In genomic region chr3:141368062-141368924, GRCh38 we compare ENCODE assay signal across 1 cellular context.
A peak's percentile ranks its signal among the peaks of the same experiment; 100 is the strongest.
TF ChIP-seq lines count a peak whose summit lies in the region.

Gene ZBTB38 (plus strand): TSS chr3:141368504. CDS start chr3:141442389, 73,885 bp downstream.

TF ChIP-seq in HepG2, 621 proteins besides CTCF, POLR2A, EP300 and RAD21 (continued from another document and continues in another):
- TF ChIP-seq, protein P1, sequence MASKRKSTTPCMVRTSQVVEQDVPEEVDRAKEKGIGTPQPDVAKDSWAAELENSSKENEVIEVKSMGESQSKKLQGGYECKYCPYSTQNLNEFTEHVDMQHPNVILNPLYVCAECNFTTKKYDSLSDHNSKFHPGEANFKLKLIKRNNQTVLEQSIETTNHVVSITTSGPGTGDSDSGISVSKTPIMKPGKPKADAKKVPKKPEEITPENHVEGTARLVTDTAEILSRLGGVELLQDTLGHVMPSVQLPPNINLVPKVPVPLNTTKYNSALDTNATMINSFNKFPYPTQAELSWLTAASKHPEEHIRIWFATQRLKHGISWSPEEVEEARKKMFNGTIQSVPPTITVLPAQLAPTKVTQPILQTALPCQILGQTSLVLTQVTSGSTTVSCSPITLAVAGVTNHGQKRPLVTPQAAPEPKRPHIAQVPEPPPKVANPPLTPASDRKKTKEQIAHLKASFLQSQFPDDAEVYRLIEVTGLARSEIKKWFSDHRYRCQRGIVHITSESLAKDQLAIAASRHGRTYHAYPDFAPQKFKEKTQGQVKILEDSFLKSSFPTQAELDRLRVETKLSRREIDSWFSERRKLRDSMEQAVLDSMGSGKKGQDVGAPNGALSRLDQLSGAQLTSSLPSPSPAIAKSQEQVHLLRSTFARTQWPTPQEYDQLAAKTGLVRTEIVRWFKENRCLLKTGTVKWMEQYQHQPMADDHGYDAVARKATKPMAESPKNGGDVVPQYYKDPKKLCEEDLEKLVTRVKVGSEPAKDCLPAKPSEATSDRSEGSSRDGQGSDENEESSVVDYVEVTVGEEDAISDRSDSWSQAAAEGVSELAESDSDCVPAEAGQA (IDR thresholded peaks at IDR 0.05; ENCODE audit: low read depth) = peak; percentile 54
- TF ChIP-seq, protein P1 (CRISPR knock-in tag; IDR thresholded peaks at IDR 0.05; ENCODE audit: borderline replicate concordance) = no peak; the same call in 1 of the 2 replicates
- TF ChIP-seq PITX1 (CRISPR knock-in tag; IDR thresholded peaks at IDR 0.05) (no peak), ZBTB1 (CRISPR knock-in tag; IDR thresholded peaks at IDR 0.05; ENCODE audit: borderline replicate concordance) (no peak), EHMT2 (IDR thresholded peaks at IDR 0.05; ENCODE audit: borderline replicate concordance, low read depth, low read length) (no peak; the same call in 1 of the 2 replicates), ZNF333 (CRISPR knock-in tag; IDR thresholded peaks at IDR 0.05; ENCODE audit: borderline replicate concordance) (peak; percentile 32; the same call in 1 of the 2 replicates), ATRX (CRISPR knock-in tag; IDR thresholded peaks at IDR 0.05; ENCODE audit: borderline replicate concordance) (no peak), ADNP (CRISPR knock-in tag; IDR thresholded peaks at IDR 0.05) (no peak), TP53 (CRISPR knock-in tag; conservative IDR thresholded peaks at IDR 0.05) (0 out of 2 replicates have a peak, but pooled peaks have one; percentile 63), ARNT (IDR thresholded peaks at IDR 0.05) (no peak), ARHGAP35 (CRISPR knock-in tag; IDR thresholded peaks at IDR 0.05; ENCODE audit: borderline replicate concordance) (peak; percentile 70; the same call in 1 of the 2 replicates), ZBTB20 (CRISPR knock-in tag; IDR thresholded peaks at IDR 0.05; ENCODE audit: borderline replicate concordance, low read depth) (no peak; the same call in 1 of the 2 replicates), TEF (CRISPR knock-in tag; IDR thresholded peaks at IDR 0.05) (0 out of 2 replicates have a peak, but pooled peaks have one; percentile 32), TOE1 (CRISPR knock-in tag; IDR thresholded peaks at IDR 0.05) (peak; percentile 38; the same call in 1 of the 2 replicates), PLSCR1 (CRISPR knock-in tag; IDR thresholded peaks at IDR 0.05; ENCODE audit: borderline replicate concordance) (no peak), ZNF891 (CRISPR knock-in tag; IDR thresholded peaks at IDR 0.05) (peak; percentile 96), ZIK1 (CRISPR knock-in tag; IDR thresholded peaks at IDR 0.05; ENCODE audit: borderline replicate concordance, low read depth) (0 out of 2 replicates have a peak, but pooled peaks have one; percentile 53), HMGXB3 (CRISPR knock-in tag; IDR thresholded peaks at IDR 0.05; ENCODE audit: borderline replicate concordance) (peak; percentile 71; the same call in 1 of the 2 replicates), ZNF724P (CRISPR knock-in tag; IDR thresholded peaks at IDR 0.05; ENCODE audit: borderline replicate concordance) (no peak), ZNF543 (CRISPR knock-in tag; IDR thresholded peaks at IDR 0.05) (peak; percentile 72), BCL6 (CRISPR knock-in tag; IDR thresholded peaks at IDR 0.05) (peak; percentile 86), NR2F1 (CRISPR knock-in tag; IDR thresholded peaks at IDR 0.05) (0 out of 4 replicates have a peak, but pooled peaks of 1 of the 2 experiments have one; percentile 46), MYC (CRISPR knock-in tag; IDR thresholded peaks at IDR 0.05; ENCODE audit: borderline replicate concordance) (peak; percentile 85), RFXANK (CRISPR knock-in tag; IDR thresholded peaks at IDR 0.05) (peak; percentile 40; the same call in 1 of the 2 replicates), HDAC1 (CRISPR knock-in tag; IDR thresholded peaks at IDR 0.05) (peak; percentile 84; the same call in 1 of the 2 replicates)
- TF ChIP-seq, protein P2, sequence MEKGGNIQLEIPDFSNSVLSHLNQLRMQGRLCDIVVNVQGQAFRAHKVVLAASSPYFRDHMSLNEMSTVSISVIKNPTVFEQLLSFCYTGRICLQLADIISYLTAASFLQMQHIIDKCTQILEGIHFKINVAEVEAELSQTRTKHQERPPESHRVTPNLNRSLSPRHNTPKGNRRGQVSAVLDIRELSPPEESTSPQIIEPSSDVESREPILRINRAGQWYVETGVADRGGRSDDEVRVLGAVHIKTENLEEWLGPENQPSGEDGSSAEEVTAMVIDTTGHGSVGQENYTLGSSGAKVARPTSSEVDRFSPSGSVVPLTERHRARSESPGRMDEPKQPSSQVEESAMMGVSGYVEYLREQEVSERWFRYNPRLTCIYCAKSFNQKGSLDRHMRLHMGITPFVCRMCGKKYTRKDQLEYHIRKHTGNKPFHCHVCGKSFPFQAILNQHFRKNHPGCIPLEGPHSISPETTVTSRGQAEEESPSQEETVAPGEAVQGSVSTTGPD (CRISPR knock-in tag; IDR thresholded peaks at IDR 0.05) = no peak
- TF ChIP-seq, protein P3, sequence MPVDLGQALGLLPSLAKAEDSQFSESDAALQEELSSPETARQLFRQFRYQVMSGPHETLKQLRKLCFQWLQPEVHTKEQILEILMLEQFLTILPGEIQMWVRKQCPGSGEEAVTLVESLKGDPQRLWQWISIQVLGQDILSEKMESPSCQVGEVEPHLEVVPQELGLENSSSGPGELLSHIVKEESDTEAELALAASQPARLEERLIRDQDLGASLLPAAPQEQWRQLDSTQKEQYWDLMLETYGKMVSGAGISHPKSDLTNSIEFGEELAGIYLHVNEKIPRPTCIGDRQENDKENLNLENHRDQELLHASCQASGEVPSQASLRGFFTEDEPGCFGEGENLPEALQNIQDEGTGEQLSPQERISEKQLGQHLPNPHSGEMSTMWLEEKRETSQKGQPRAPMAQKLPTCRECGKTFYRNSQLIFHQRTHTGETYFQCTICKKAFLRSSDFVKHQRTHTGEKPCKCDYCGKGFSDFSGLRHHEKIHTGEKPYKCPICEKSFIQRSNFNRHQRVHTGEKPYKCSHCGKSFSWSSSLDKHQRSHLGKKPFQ (CRISPR knock-in tag; IDR thresholded peaks at IDR 0.05; ENCODE audit: insufficient replicate concordance) = peak; percentile 84
- TF ChIP-seq, protein P4, sequence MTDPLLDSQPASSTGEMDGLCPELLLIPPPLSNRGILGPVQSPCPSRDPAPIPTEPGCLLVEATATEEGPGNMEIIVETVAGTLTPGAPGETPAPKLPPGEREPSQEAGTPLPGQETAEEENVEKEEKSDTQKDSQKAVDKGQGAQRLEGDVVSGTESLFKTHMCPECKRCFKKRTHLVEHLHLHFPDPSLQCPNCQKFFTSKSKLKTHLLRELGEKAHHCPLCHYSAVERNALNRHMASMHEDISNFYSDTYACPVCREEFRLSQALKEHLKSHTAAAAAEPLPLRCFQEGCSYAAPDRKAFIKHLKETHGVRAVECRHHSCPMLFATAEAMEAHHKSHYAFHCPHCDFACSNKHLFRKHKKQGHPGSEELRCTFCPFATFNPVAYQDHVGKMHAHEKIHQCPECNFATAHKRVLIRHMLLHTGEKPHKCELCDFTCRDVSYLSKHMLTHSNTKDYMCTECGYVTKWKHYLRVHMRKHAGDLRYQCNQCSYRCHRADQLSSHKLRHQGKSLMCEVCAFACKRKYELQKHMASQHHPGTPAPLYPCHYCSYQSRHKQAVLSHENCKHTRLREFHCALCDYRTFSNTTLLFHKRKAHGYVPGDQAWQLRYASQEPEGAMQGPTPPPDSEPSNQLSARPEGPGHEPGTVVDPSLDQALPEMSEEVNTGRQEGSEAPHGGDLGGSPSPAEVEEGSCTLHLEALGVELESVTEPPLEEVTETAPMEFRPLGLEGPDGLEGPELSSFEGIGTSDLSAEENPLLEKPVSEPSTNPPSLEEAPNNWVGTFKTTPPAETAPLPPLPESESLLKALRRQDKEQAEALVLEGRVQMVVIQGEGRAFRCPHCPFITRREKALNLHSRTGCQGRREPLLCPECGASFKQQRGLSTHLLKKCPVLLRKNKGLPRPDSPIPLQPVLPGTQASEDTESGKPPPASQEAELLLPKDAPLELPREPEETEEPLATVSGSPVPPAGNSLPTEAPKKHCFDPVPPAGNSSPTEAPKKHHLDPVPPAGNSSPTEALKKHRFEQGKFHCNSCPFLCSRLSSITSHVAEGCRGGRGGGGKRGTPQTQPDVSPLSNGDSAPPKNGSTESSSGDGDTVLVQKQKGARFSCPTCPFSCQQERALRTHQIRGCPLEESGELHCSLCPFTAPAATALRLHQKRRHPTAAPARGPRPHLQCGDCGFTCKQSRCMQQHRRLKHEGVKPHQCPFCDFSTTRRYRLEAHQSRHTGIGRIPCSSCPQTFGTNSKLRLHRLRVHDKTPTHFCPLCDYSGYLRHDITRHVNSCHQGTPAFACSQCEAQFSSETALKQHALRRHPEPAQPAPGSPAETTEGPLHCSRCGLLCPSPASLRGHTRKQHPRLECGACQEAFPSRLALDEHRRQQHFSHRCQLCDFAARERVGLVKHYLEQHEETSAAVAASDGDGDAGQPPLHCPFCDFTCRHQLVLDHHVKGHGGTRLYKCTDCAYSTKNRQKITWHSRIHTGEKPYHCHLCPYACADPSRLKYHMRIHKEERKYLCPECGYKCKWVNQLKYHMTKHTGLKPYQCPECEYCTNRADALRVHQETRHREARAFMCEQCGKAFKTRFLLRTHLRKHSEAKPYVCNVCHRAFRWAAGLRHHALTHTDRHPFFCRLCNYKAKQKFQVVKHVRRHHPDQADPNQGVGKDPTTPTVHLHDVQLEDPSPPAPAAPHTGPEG (CRISPR knock-in tag; IDR thresholded peaks at IDR 0.05) = peak; percentile 67; the same call in 1 of the 2 replicates
